ENCODE assay signal across 19 cellular contexts in genomic region chr17:78940708-78941107, GRCh38. TPM values are rescaled to one million over a fixed set of nuclear protein-coding genes. Genes with fewer than 3 reads are reported as not detected.
DNase-seq lines count a peak whose midpoint lies in the region; ATAC-seq and TF ChIP-seq lines count a peak whose summit lies in the region.
"Had no signal": no experiment of that assay in that cellular context is flagged by ENCODE, and none has a peak within 500 bp of the region (broad histone marks: within the 10 kb centered on the region; RNA-seq: fewer than 3 reads in every experiment).

No MANE protein-coding gene starts in this region.

- in situ Hi-C loops in SK-MEL-5 (cut with HindIII; ENCODE audit: low pct_unique_long_range_greater_than_20kb, low sequenced_read_pairs), result no loop called here

- peak; percentile 88 for DNase-seq in A172 (ENCODE audit: low spot score)
- peak; percentile 81 for DNase-seq in ELF-1 (ENCODE audit: low read depth, low spot score)
- DNase-seq in SK-MEL-5 (ENCODE audit: low read depth, low spot score), result peak; percentile 52
- peak; percentile 73 for DNase-seq in iPS-NIHi11 (ENCODE audit: low spot score)
- no peak for DNase-seq in activated CD4-positive, alpha-beta T cell treated with anti-CD3 and anti-CD28 coated beads for 48 hours
- DNase-seq in stimulated activated naive B cell treated with anti-CD40 and anti-IgM and Interleukin-4, amounts not matched to agents 10 μg/mL and 1 μg/mL and 100 μg/mL, for 72 hours, result no peak
- DNase-seq in activated T-cell treated with anti-CD3 and anti-CD28 coated beads, Interleukin-2, amount 50 U/mL, for 1 hour, result no peak
- no peak for DNase-seq in GM10266 (ENCODE audit: extremely low spot score)
- DNase-seq: activated CD8-positive, alpha-beta memory T cell treated with anti-CD3 and anti-CD28 coated beads for 24 hours; activated naive CD4-positive, alpha-beta T cell; AML-193; DMS79 treated with DMSO at 0.1 percent for 48 hours; naive B cell; NCI-H1694; stimulated activated CD4-positive, alpha-beta T cell treated with anti-CD3 and anti-CD28 coated beads, Interleukin-1b, Interleukin-23, amount 100 ng/mL, for 48 hours; stimulated activated CD8-positive, alpha-beta memory T cell treated with anti-CD3 and anti-CD28 coated beads, Interleukin-4, amount 100 ng/mL, for 48 hours; tibial artery had no signal

- no peak for TF ChIP-seq CTCF in GM10266 (IDR thresholded peaks at IDR 0.05; ENCODE audit: control insufficient read depth, insufficient read depth, low read depth, missing control alignments)

- H3K36me3 Mint-ChIP-seq in stimulated activated naive B cell treated with anti-CD40 and anti-IgM and Interleukin-4, amounts not matched to agents 10 μg/mL and 1 μg/mL and 100 μg/mL, for 72 hours, result no peaks in the 10 kb centered on the region
- H3K36me3 Mint-ChIP-seq: naive B cell had no signal

- H3K4me1 Mint-ChIP-seq in stimulated activated naive B cell treated with anti-CD40 and anti-IgM and Interleukin-4, amounts not matched to agents 10 μg/mL and 1 μg/mL and 100 μg/mL, for 72 hours, result peaks cover 0 to 3% of the 10 kb centered on the region in 2 donors

- peaks cover 9 to 14% of the 10 kb centered on the region in 2 donors for H3K27me3 Mint-ChIP-seq in stimulated activated naive B cell treated with anti-CD40 and anti-IgM and Interleukin-4, amounts not matched to agents 10 μg/mL and 1 μg/mL and 100 μg/mL, for 72 hours

- ATAC-seq in stimulated activated naive B cell treated with anti-CD40 and anti-IgM and Interleukin-4, amounts not matched to agents 10 μg/mL and 1 μg/mL and 100 μg/mL, for 72 hours (replicated peaks), result no peak
- ATAC-seq: left lobe of liver, SK-N-SH treated with all-trans-retinoic acid at 6 μM for 48 hours had no signal

- no peaks in the 10 kb centered on the region for H3K9me3 Mint-ChIP-seq in stimulated activated naive B cell treated with anti-CD40 and anti-IgM and Interleukin-4, amounts not matched to agents 10 μg/mL and 1 μg/mL and 100 μg/mL, for 72 hours
- H3K9me3 Mint-ChIP-seq: naive B cell had no signal

- no peak overlapping the region for H3K27ac Mint-ChIP-seq in stimulated activated naive B cell treated with anti-CD40 and anti-IgM and Interleukin-4, amounts not matched to agents 10 μg/mL and 1 μg/mL and 100 μg/mL, for 72 hours
- H3K27ac Mint-ChIP-seq: naive B cell had no signal

- H3K4me3 Mint-ChIP-seq in stimulated activated naive B cell treated with anti-CD40 and anti-IgM and Interleukin-4, amounts not matched to agents 10 μg/mL and 1 μg/mL and 100 μg/mL, for 72 hours, result no peak overlapping the region
- H3K4me3 Mint-ChIP-seq: naive B cell had no signal

RNA-seq across cellular contexts. Expression of gene TIMP2, which starts 15.5 kb away (rescaled TPM):
- total RNA-seq in A172 (2014; rRNA removed; shearing (Covaris generic)), result 257 and 279 TPM in 2 replicates
- 398 and 441 TPM in 2 replicates for total RNA-seq in SK-MEL-5 (2014; rRNA removed; shearing (Covaris generic))
- 1,135 and 1,332 TPM in 2 replicates for polyA plus RNA-seq in SK-MEL-5 (2015; cell fraction: cytosol; rRNA removed)
- 227 and 239 TPM in 2 replicates for polyA plus RNA-seq in SK-MEL-5 (2015; cell fraction: nucleus; rRNA removed)

RNA-seq across cellular contexts. Expression of gene CEP295NL, which starts 37.7 kb away (rescaled TPM):
- total RNA-seq in A172 (2014; rRNA removed; shearing (Covaris generic)), result 0.81 and 0.89 TPM in 2 replicates
- total RNA-seq in SK-MEL-5 (2014; rRNA removed; shearing (Covaris generic)), result 0.74 and 0.80 TPM in 2 replicates
- polyA plus RNA-seq in SK-MEL-5 (2015; cell fraction: cytosol; rRNA removed), result 0.76 and 1.2 TPM in 2 replicates
- 0.19 and 0.99 TPM in 2 replicates for polyA plus RNA-seq in SK-MEL-5 (2015; cell fraction: nucleus; rRNA removed)

RNA-seq across cellular contexts. Expression of gene LGALS3BP, which starts 39.0 kb away (rescaled TPM):
- total RNA-seq in A172 (2014; rRNA removed; shearing (Covaris generic)), result 352 and 514 TPM in 2 replicates
- total RNA-seq in SK-MEL-5 (2014; rRNA removed; shearing (Covaris generic)), result 1,201 and 1,214 TPM in 2 replicates
- 3,054 and 3,096 TPM in 2 replicates for polyA plus RNA-seq in SK-MEL-5 (2015; cell fraction: cytosol; rRNA removed)
- polyA plus RNA-seq in SK-MEL-5 (2015; cell fraction: nucleus; rRNA removed), result 1,636 and 1,684 TPM in 2 replicates

Comparison
In these comparisons a context has a peak if more than half of its experiments do, and no peak if none do; other contexts are left out.
1. DNase-seq: peak in A172 (single experiment), ELF-1 (single experiment), SK-MEL-5 (single experiment) and iPS-NIHi11 (single experiment); none in activated CD4-positive, alpha-beta T cell treated with anti-CD3 and anti-CD28 coated beads for 48 hours (single experiment), stimulated activated naive B cell treated with anti-CD40 and anti-IgM and Interleukin-4, amounts not matched to agents 10 μg/mL and 1 μg/mL and 100 μg/mL, for 72 hours (single experiment), activated T-cell treated with anti-CD3 and anti-CD28 coated beads, Interleukin-2, amount 50 U/mL, for 1 hour (single experiment) and GM10266 (single experiment).